In genomic region chr5:129306725-129307124, GRCh38 we compare ENCODE assay signal across 17 cellular contexts.
"Had no signal": no experiment of that assay in that cellular context is flagged by ENCODE, and none has a peak within 500 bp of the region (broad histone marks: within the 10 kb centered on the region; RNA-seq: fewer than 3 reads in every experiment).

No MANE protein-coding gene starts in this region.

- DNase-seq: dermis blood vessel endothelial cell; dorsolateral prefrontal cortex; effector CD4-positive, alpha-beta T cell; effector memory CD4-positive, alpha-beta T cell; foreskin keratinocyte; hypothalamus; immature natural killer cell; islet precursor cell; left cardiac atrium; left lung; left ventricle myocardium superior; lower lobe of right lung; mesenchymal stem cell; midbrain; naive thymus-derived CD4-positive, alpha-beta T cell had no signal

- H3K36me3 Mint-ChIP-seq: immature natural killer cell had no signal

- H3K27ac Mint-ChIP-seq: immature natural killer cell; naive thymus-derived CD4-positive, alpha-beta T cell had no signal

- ATAC-seq: foreskin keratinocyte; gastroesophageal sphincter; heart left ventricle; left cardiac atrium; left lung; left ventricle myocardium superior; lower lobe of right lung; naive thymus-derived CD4-positive, alpha-beta T cell had no signal

- H3K4me1 Mint-ChIP-seq: immature natural killer cell; naive thymus-derived CD4-positive, alpha-beta T cell had no signal

- H3K27me3 Mint-ChIP-seq: naive thymus-derived CD4-positive, alpha-beta T cell had no signal

- H3K4me3 Mint-ChIP-seq: immature natural killer cell; naive thymus-derived CD4-positive, alpha-beta T cell had no signal
